11 cellular contexts compared by ENCODE assay signal in genomic region chr7:134602921-134603394, GRCh38. TPM values are rescaled to one million over a fixed set of nuclear protein-coding genes. Genes with fewer than 3 reads are reported as not detected.
DNase-seq lines count a peak whose midpoint lies in the region; FAIRE-seq and TF ChIP-seq lines count a peak whose summit lies in the region.
"Had no signal": no experiment of that assay in that cellular context is flagged by ENCODE, and none has a peak within 500 bp of the region (broad histone marks: within the 10 kb centered on the region; RNA-seq: fewer than 3 reads in every experiment).

No MANE protein-coding gene starts in this region.

- H2AFZ ChIP-seq in H1 (ENCODE audit: low read length) = peak overlapping the region; percentile 80
- H2AFZ ChIP-seq in neuron (ENCODE audit: low read depth, low read length) = peak overlapping the region; percentile 58

- H4K20me1 ChIP-seq in H1 (replicated peaks in 1 of 2; ENCODE audit: control insufficient read depth in 1 of 2, insufficient read depth in 2 of 2, low read length in 2 of 2) = no peaks in the 10 kb centered on the region

- no peak for TF ChIP-seq RAD21 in H1 (IDR thresholded peaks at IDR 0.05 in 1 of 2, conservative IDR thresholded peaks at IDR 0.05 in 1 of 2; ENCODE audit: low read depth in 2 of 2, low read length in 2 of 2)

- no peak for TF ChIP-seq CTCF in H1 (IDR thresholded peaks at IDR 0.05; ENCODE audit: control extremely low read depth in 1 of 3, insufficient read depth in 1 of 3, low read depth in 1 of 3, low read length in 3 of 3)

- no peak overlapping the region for H3K27ac ChIP-seq in H1 (ENCODE audit: low read depth, low read length)

- H4K8ac ChIP-seq in H1 (ENCODE audit: extremely low read depth, insufficient read depth, low read length) = no peak overlapping the region

- H2BK12ac ChIP-seq in H1 (ENCODE audit: low read depth, low read length) = no peak overlapping the region

- H3K18ac ChIP-seq in H1 (ENCODE audit: extremely low read depth, low read length) = no peak overlapping the region

- in situ Hi-C loops in ACHN (cut with HindIII; ENCODE audit: low pct_ligation_motif_present, low pct_unique_long_range_greater_than_20kb, low sequenced_read_pairs) = no loop called here

- no peak overlapping the region for H3K27ac Mint-ChIP-seq in T-helper 2 cell treated with Interferon-gamma antibody and Interleukin-4, amounts not matched to agents 5 μg/mL and 100 μg/mL, for 36 hours
- H3K27ac Mint-ChIP-seq: CD8-positive, alpha-beta T cell had no signal

- no peak for TF ChIP-seq EP300 in H1 (IDR thresholded peaks at IDR 0.05; ENCODE audit: borderline replicate concordance in 1 of 2, low read depth in 2 of 2, low read length in 2 of 2)

- no peak for TF ChIP-seq POLR2A in H1 (IDR thresholded peaks at IDR 0.05; ENCODE audit: control extremely low read depth in 1 of 2, low read depth in 2 of 2, low read length in 2 of 2)

- H2BK15ac ChIP-seq in H1 (ENCODE audit: low read length) = no peak overlapping the region

- no peaks in the 10 kb centered on the region for H3K79me2 ChIP-seq in H1 (ENCODE audit: control insufficient read depth in 1 of 2, insufficient read depth in 2 of 2, low read length in 2 of 2)

- no peaks in the 10 kb centered on the region for H3K79me1 ChIP-seq in H1 (ENCODE audit: low read depth, low read length)

- H3K4me3 Mint-ChIP-seq in T-helper 2 cell treated with Interferon-gamma antibody and Interleukin-4, amounts not matched to agents 5 μg/mL and 100 μg/mL, for 36 hours = no peak overlapping the region
- H3K4me3 Mint-ChIP-seq: CD8-positive, alpha-beta T cell had no signal

- H3K9me3 ChIP-seq in H1 (ENCODE audit: insufficient read depth in 2 of 2, low read depth in 1 of 2, low read length in 1 of 2) (no peaks in the 10 kb centered on the region), neuron (ENCODE audit: low read length) (no peaks in the 10 kb centered on the region)

- no peak overlapping the region for H3K4me2 ChIP-seq in H1 (ENCODE audit: insufficient read depth in 1 of 2, low read depth in 2 of 2, low read length in 2 of 2)

- peaks cover 0 to 1% (median 0%) of the 10 kb centered on the region in 4 experiments; a peak in 2 of 7 replicates for H3K27me3 ChIP-seq in H1 (replicated peaks in 1 of 4; ENCODE audit: control insufficient read depth in 3 of 4, extremely low read depth in 1 of 4, insufficient read depth in 3 of 4, low read length in 3 of 4)
- no peaks in the 10 kb centered on the region for H3K27me3 ChIP-seq in neuron (ENCODE audit: insufficient read depth, low read length)

- DNase-seq in Ammon's horn (ENCODE audit: low spot score) (peak; percentile 34), NCI-H69 (lab: John Stamatoyannopoulos, UW) (peak; percentile 5), H1 (ENCODE audit: low read depth in 1 of 2, low spot score in 2 of 2) (no peak), cerebellar cortex (ENCODE audit: low spot score) (no peak), ACHN (no peak), activated T-cell treated with anti-CD3 and anti-CD28 coated beads for 4 hours (no peak)
- DNase-seq in T-helper 2 cell treated with Interferon-gamma antibody and Interleukin-4, amounts not matched to agents 5 μg/mL and 100 μg/mL, for 36 hours (ENCODE audit: low spot score) = no peak
- DNase-seq: activated T-cell treated with anti-CD3 and anti-CD28 coated beads, Interleukin-2, amount 50 U/mL, for 48 hours; CD8-positive, alpha-beta T cell had no signal

- H3K4me1 Mint-ChIP-seq in T-helper 2 cell treated with Interferon-gamma antibody and Interleukin-4, amounts not matched to agents 5 μg/mL and 100 μg/mL, for 36 hours (ENCODE audit: low read depth) = peaks cover 4% of the 10 kb centered on the region

- no peak overlapping the region for H4K91ac ChIP-seq in H1 (replicated peaks; ENCODE audit: insufficient read length, low read length)

- POLR2A ChIA-PET in H1 (lab: Charles Lee; ENCODE audit: partially characterized antibody) = no interaction called here

- no peaks in the 10 kb centered on the region for H3K36me3 ChIP-seq in H1 (ENCODE audit: control insufficient read depth in 2 of 4, insufficient read depth in 4 of 4, low read length in 3 of 4)
- no peaks in the 10 kb centered on the region for H3K36me3 ChIP-seq in neuron (ENCODE audit: insufficient read depth, low read length)

- CTCF ChIA-PET in H1 (lab: Charles Lee; ENCODE audit: partially characterized antibody) = interaction anchor here (0.9 to 2.5 kb wide), 9 partner anchors 46 to 170 kb away, joined by 3 to 10 read pairs (median 5); partner anchors contain the start of gene AKR1B15

- H3K4me1 ChIP-seq in H1 (replicated peaks in 1 of 4; ENCODE audit: control insufficient read depth in 3 of 4, insufficient read depth in 4 of 4, low read length in 3 of 4) (0 out of 7 replicates have a peak, but pooled peaks cover 0 to 3% (median 0%) of the 10 kb centered on the region in 4 experiments), neuron (ENCODE audit: insufficient read depth, low read length) (peaks cover 19% of the 10 kb centered on the region)

- no peak overlapping the region for H3K4me3 ChIP-seq in H1 (ENCODE audit: extremely low read depth in 1 of 4, insufficient read depth in 2 of 4, low read depth in 3 of 4, low read length in 4 of 4)
- no peak overlapping the region for H3K4me3 ChIP-seq in neuron (ENCODE audit: low read length)

- H2BK20ac ChIP-seq in H1 (ENCODE audit: low read length) = no peak overlapping the region

- H4K5ac ChIP-seq in H1 (ENCODE audit: insufficient read length, low read depth, low read length) = no peak overlapping the region

- H3K14ac ChIP-seq in H1 (ENCODE audit: insufficient read length) = no peak overlapping the region

- no peak overlapping the region for H3K56ac ChIP-seq in H1 (replicated peaks; ENCODE audit: insufficient read length, low read depth, low read length)

- no peak overlapping the region for H2BK5ac ChIP-seq in H1 (ENCODE audit: low read depth, low read length)

- peaks cover 4% of the 10 kb centered on the region for H3K9me3 Mint-ChIP-seq in T-helper 2 cell treated with Interferon-gamma antibody and Interleukin-4, amounts not matched to agents 5 μg/mL and 100 μg/mL, for 36 hours

- H2AK5ac ChIP-seq in H1 (ENCODE audit: low read depth, low read length) = no peak overlapping the region

- H3K4ac ChIP-seq in H1 (replicated peaks; ENCODE audit: insufficient read length, low read depth, low read length) = no peak overlapping the region

- H3K27me3 Mint-ChIP-seq in T-helper 2 cell treated with Interferon-gamma antibody and Interleukin-4, amounts not matched to agents 5 μg/mL and 100 μg/mL, for 36 hours (ENCODE audit: low read depth) = peaks cover 29% of the 10 kb centered on the region

- H3K23ac ChIP-seq in H1 (ENCODE audit: insufficient read length) = no peak overlapping the region

- no peak overlapping the region for H3K9ac ChIP-seq in H1 (replicated peaks in 1 of 4; ENCODE audit: extremely low read depth in 1 of 4, low read depth in 3 of 4, low read length in 3 of 4)

- 93% methylated on average over 10 of the region's 10 CpGs; no CpG with 5 or more reads in 1 of the 2 experiments for WGBS in H1 (ENCODE audit: extremely low coverage in 1 of 2, insufficient coverage in 1 of 2, insufficient read length in 1 of 2, insufficient replicate concordance in 2 of 2, low coverage in 1 of 2, low lambda C conversion rate in 2 of 2, missing lambda C conversion rate in 1 of 2), 2 experiments

- no peak overlapping the region for H2BK120ac ChIP-seq in H1 (replicated peaks; ENCODE audit: low read depth, low read length)

- no peaks in the 10 kb centered on the region for H3K23me2 ChIP-seq in H1 (ENCODE audit: low read depth, low read length)

- FAIRE-seq in H1 (lab: Jason Lieb, UNC) = no peak
- FAIRE-seq: endometrium had no signal

- H3K36me3 Mint-ChIP-seq in T-helper 2 cell treated with Interferon-gamma antibody and Interleukin-4, amounts not matched to agents 5 μg/mL and 100 μg/mL, for 36 hours (ENCODE audit: low read depth) = no peaks in the 10 kb centered on the region
- H3K36me3 Mint-ChIP-seq: CD8-positive, alpha-beta T cell had no signal

TF ChIP-seq in H1, 55 proteins besides CTCF, POLR2A, EP300 and RAD21 (continues in another document):
- TF ChIP-seq BCL11A (IDR thresholded peaks at IDR 0.05; ENCODE audit: low read depth in 2 of 2, low read length in 2 of 2) = no peak
- no peak for TF ChIP-seq CHD1 (IDR thresholded peaks at IDR 0.05; ENCODE audit: low read depth, low read length)
- no peak for TF ChIP-seq ZNF274 (IDR thresholded peaks at IDR 0.05; ENCODE audit: borderline replicate concordance, extremely low read depth, low read length)
- TF ChIP-seq GABPA (IDR thresholded peaks at IDR 0.05; ENCODE audit: borderline replicate concordance, insufficient read depth, low read length) = no peak
- TF ChIP-seq, protein P1, sequence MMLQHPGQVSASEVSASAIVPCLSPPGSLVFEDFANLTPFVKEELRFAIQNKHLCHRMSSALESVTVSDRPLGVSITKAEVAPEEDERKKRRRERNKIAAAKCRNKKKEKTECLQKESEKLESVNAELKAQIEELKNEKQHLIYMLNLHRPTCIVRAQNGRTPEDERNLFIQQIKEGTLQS (IDR thresholded peaks at IDR 0.05; ENCODE audit: insufficient read depth, low read depth, low read length) = no peak

RNA-seq across cellular contexts. Expression of gene BPGM, which starts 43.7 kb away (rescaled TPM):
- total RNA-seq in H1 (2021; fragmentation: NEBNext Ultra II Directional; extraction: Animal tissue kit (Norgen Biotek cat#: 25700)) = 15.3 and 17.4 TPM in 2 replicates
- polyA plus RNA-seq in H1 (2011; rRNA removed) = 5.6 and 9.7 TPM in 2 replicates
- polyA plus RNA-seq in H1 (2011; cell fraction: cytosol; rRNA removed) = 16.0 TPM
- polyA plus RNA-seq in H1 (2011; cell fraction: nucleus; rRNA removed) = 3.0 TPM
- polyA plus RNA-seq in H1 (2012, experiment 1 of 2) = 10.6 to 15.1 TPM (median 12.4 TPM) in 4 replicates
- 3.0 TPM for polyA plus RNA-seq in H1 (2012, experiment 2 of 2)
- 12.6 TPM for polyA plus RNA-seq in H1 (2013, experiment 1 of 2)
- 12.1 TPM for polyA plus RNA-seq in H1 (2013, experiment 2 of 2)
- polyA minus RNA-seq in H1 (2011; rRNA and poly(A)+ RNA removed) = 7.5 and 8.9 TPM in 2 replicates
- 3.4 TPM for polyA minus RNA-seq in H1 (2011; cell fraction: cytosol; rRNA and poly(A)+ RNA removed)
- polyA minus RNA-seq in H1 (2011; cell fraction: nucleus; rRNA and poly(A)+ RNA removed) = 5.4 TPM

RNA-seq across cellular contexts. Expression of gene AKR1B15, which starts 54.0 kb away (rescaled TPM):
- 0.25 and 0.47 TPM in 2 replicates for total RNA-seq in H1 (2021; fragmentation: NEBNext Ultra II Directional; extraction: Animal tissue kit (Norgen Biotek cat#: 25700))
- polyA plus RNA-seq in H1 (2011; rRNA removed) = 0.15 TPM in 1 of 2 replicates, not detected in the other
- polyA plus RNA-seq in H1 (2011; cell fraction: cytosol; rRNA removed) = 0.09 TPM
- polyA plus RNA-seq in H1 (2011; cell fraction: nucleus; rRNA removed) = 0.10 TPM
- polyA plus RNA-seq in H1 (2012, experiment 1 of 2) = 0.08 TPM in 1 of 4 replicates, not detected in the others
- polyA plus RNA-seq in H1 (2012, experiment 2 of 2) = not detected
- polyA plus RNA-seq in H1 (2013, experiment 1 of 2) = 0.12 TPM
- 0.13 TPM for polyA plus RNA-seq in H1 (2013, experiment 2 of 2)
- 0.10 TPM in 1 of 2 replicates, not detected in the other for polyA minus RNA-seq in H1 (2011; rRNA and poly(A)+ RNA removed)
- polyA minus RNA-seq in H1 (2011; cell fraction: cytosol; rRNA and poly(A)+ RNA removed) = not detected
- not detected for polyA minus RNA-seq in H1 (2011; cell fraction: nucleus; rRNA and poly(A)+ RNA removed)
- total RNA-seq: CD8-positive, alpha-beta T cell had no signal

Comparison
In these comparisons a context has a peak if more than half of its experiments do, and no peak if none do; other contexts are left out.
1. DNase-seq: peak in Ammon's horn (single experiment) and NCI-H69 (single experiment); none in H1 (0 of 2), cerebellar cortex (single experiment), T-helper 2 cell treated with Interferon-gamma antibody and Interleukin-4, amounts not matched to agents 5 μg/mL and 100 μg/mL, for 36 hours (single experiment), ACHN (single experiment) and activated T-cell treated with anti-CD3 and anti-CD28 coated beads for 4 hours (single experiment).